Comparison of ENCODE assay signal across 22 cellular contexts in genomic region chr2:42288811-42289210, GRCh38.
DNase-seq lines count a peak whose midpoint lies in the region; ATAC-seq lines count a peak whose summit lies in the region.
"Had no signal": no experiment of that assay in that cellular context is flagged by ENCODE, and none has a peak within 500 bp of the region (broad histone marks: within the 10 kb centered on the region; RNA-seq: fewer than 3 reads in every experiment).

No MANE protein-coding gene starts in this region.

- H3K27ac Mint-ChIP-seq in activated T-cell treated with anti-CD3 and anti-CD28 coated beads, Interleukin-2, amount 50 U/mL, for 72 hours = peak overlapping the region; percentile 52
- H3K27ac Mint-ChIP-seq in CD4-positive, CD25-positive, alpha-beta regulatory T cell = peak overlapping the region in 1 of 3 donors; percentile 77
- peak overlapping the region in 6 of 7 donors; percentile 3 to 85 (median 56) for H3K27ac Mint-ChIP-seq in CD4-positive, alpha-beta memory T cell
- peak overlapping the region; percentile 7 for H3K27ac Mint-ChIP-seq in central memory CD8-positive, alpha-beta T cell (ENCODE audit: low read depth)

- H3K9me3 ChIP-seq in CD4-positive, CD25-positive, alpha-beta regulatory T cell (ENCODE audit: control insufficient read depth in 2 of 2, low read length in 2 of 2) = no peaks in the 10 kb centered on the region
- no peaks in the 10 kb centered on the region for H3K9me3 ChIP-seq in CD4-positive, alpha-beta memory T cell (ENCODE audit: control insufficient read depth in 1 of 2, low read length in 2 of 2)
- H3K9me3 ChIP-seq: A549; BLaER1 treated with 17β-estradiol and CSF1 and Interleukin-3, amounts not matched to agents 10 nM and 100 nM; SJSA1 had no signal

- H3K27me3 ChIP-seq in CD4-positive, CD25-positive, alpha-beta regulatory T cell (ENCODE audit: control insufficient read depth, insufficient read depth, low read length) = no peaks in the 10 kb centered on the region
- no peaks in the 10 kb centered on the region for H3K27me3 ChIP-seq in CD4-positive, alpha-beta memory T cell (ENCODE audit: insufficient read depth, low read length)
- H3K27me3 ChIP-seq: BLaER1 treated with 17β-estradiol and CSF1 and Interleukin-3, amounts not matched to agents 10 nM and 100 nM; SJSA1 had no signal

- H3K4me1 ChIP-seq in CD4-positive, CD25-positive, alpha-beta regulatory T cell (ENCODE audit: control insufficient read depth, insufficient read depth, low read length, poor library complexity, severe bottlenecking) = peaks cover 27% of the 10 kb centered on the region
- H3K4me1 ChIP-seq in CD4-positive, alpha-beta memory T cell (ENCODE audit: insufficient read depth, low read length) = peaks cover 44% of the 10 kb centered on the region
- H3K4me1 ChIP-seq: BLaER1 treated with 17β-estradiol and CSF1 and Interleukin-3, amounts not matched to agents 10 nM and 100 nM; SJSA1 had no signal

- peak overlapping the region in 1 of 2 donors; percentile 44 for H3K4me3 Mint-ChIP-seq in activated T-cell treated with anti-CD3 and anti-CD28 coated beads, Interleukin-2, amount 50 U/mL, for 72 hours
- peak overlapping the region in 2 of 4 donors; percentile 6 to 36 for H3K4me3 Mint-ChIP-seq in CD4-positive, CD25-positive, alpha-beta regulatory T cell
- no peak overlapping the region for H3K4me3 Mint-ChIP-seq in CD4-positive, alpha-beta memory T cell
- H3K4me3 Mint-ChIP-seq in central memory CD8-positive, alpha-beta T cell = no peak overlapping the region

- H3K27ac ChIP-seq in CD4-positive, CD25-positive, alpha-beta regulatory T cell (ENCODE audit: insufficient read depth, low read length, poor library complexity, severe bottlenecking) = peak overlapping the region; percentile 17
- H3K27ac ChIP-seq in CD4-positive, alpha-beta memory T cell (ENCODE audit: low read depth, low read length) = no peak overlapping the region
- H3K27ac ChIP-seq: A549; BLaER1 treated with 17β-estradiol and CSF1 and Interleukin-3, amounts not matched to agents 10 nM and 100 nM; HL-60; PC-9; SJSA1 had no signal

- H3K36me3 Mint-ChIP-seq in activated T-cell treated with anti-CD3 and anti-CD28 coated beads, Interleukin-2, amount 50 U/mL, for 72 hours (ENCODE audit: insufficient read depth in 2 of 2) = peaks cover 3 to 28% of the 10 kb centered on the region in 2 donors
- peaks cover 46% of the 10 kb centered on the region for H3K36me3 Mint-ChIP-seq in CD4-positive, CD25-positive, alpha-beta regulatory T cell
- H3K36me3 Mint-ChIP-seq in CD4-positive, alpha-beta memory T cell = peaks cover 59 to 64% of the 10 kb centered on the region in 2 donors
- H3K36me3 Mint-ChIP-seq in central memory CD8-positive, alpha-beta T cell (ENCODE audit: insufficient read depth) = peaks cover 55% of the 10 kb centered on the region

- intact Hi-C loops in CD4-positive, alpha-beta memory T cell (cut with micrococcal nuclease) = loop anchor here (5.0 kb wide), 1 partner anchor 38 kb away; no protein-coding TSS in a partner anchor

- ATAC-seq in activated T-cell treated with anti-CD3 and anti-CD28 coated beads, Interleukin-2, amount 50 U/mL, for 72 hours (replicated peaks in 1 of 2) = peak; percentile 62 to 66
- ATAC-seq in CD4-positive, CD25-positive, alpha-beta regulatory T cell (ENCODE audit: low read depth in 2 of 2) = no peak
- ATAC-seq in central memory CD8-positive, alpha-beta T cell (replicated peaks; ENCODE audit: extremely low read depth, poor library complexity, severe bottlenecking) = no peak
- no peak for ATAC-seq in GM19452 (IDR thresholded peaks at IDR 0.05; ENCODE audit: unreplicated experiment)
- ATAC-seq: A549, Right ventricle myocardium inferior had no signal

- CTCF ChIA-PET in CD4-positive, alpha-beta memory T cell (lab: Charles Lee; ENCODE audit: partially characterized antibody) = interaction anchor here (1.0 to 1.9 kb wide), 2 partner anchors 40 to 194 kb away, joined by 3 to 8 read pairs; no protein-coding TSS in a partner anchor

- H3K4me3 ChIP-seq in CD4-positive, CD25-positive, alpha-beta regulatory T cell (ENCODE audit: low read depth, low read length) = peak overlapping the region; percentile 60
- H3K4me3 ChIP-seq in CD4-positive, alpha-beta memory T cell (ENCODE audit: low read length in 2 of 2) = no peak overlapping the region
- H3K4me3 ChIP-seq: A549; BLaER1 treated with 17β-estradiol and CSF1 and Interleukin-3, amounts not matched to agents 10 nM and 100 nM; PC-9; SJSA1 had no signal

- POLR2A ChIA-PET in CD4-positive, alpha-beta memory T cell (lab: Charles Lee; ENCODE audit: partially characterized antibody) = interaction anchor here (1.4 kb wide), 1 partner anchor 11 kb away, joined by 3 read pairs; no protein-coding TSS in a partner anchor

- no peaks in the 10 kb centered on the region for H3K27me3 Mint-ChIP-seq in activated T-cell treated with anti-CD3 and anti-CD28 coated beads, Interleukin-2, amount 50 U/mL, for 72 hours (ENCODE audit: low read depth)
- no peaks in the 10 kb centered on the region for H3K27me3 Mint-ChIP-seq in CD4-positive, CD25-positive, alpha-beta regulatory T cell
- H3K27me3 Mint-ChIP-seq in CD4-positive, alpha-beta memory T cell = no peaks in the 10 kb centered on the region
- H3K27me3 Mint-ChIP-seq in central memory CD8-positive, alpha-beta T cell = no peaks in the 10 kb centered on the region

- H3K36me3 ChIP-seq in CD4-positive, CD25-positive, alpha-beta regulatory T cell (ENCODE audit: control insufficient read depth, insufficient read depth, low read length) = peaks cover 41% of the 10 kb centered on the region
- peaks cover 19% of the 10 kb centered on the region for H3K36me3 ChIP-seq in CD4-positive, alpha-beta memory T cell (ENCODE audit: insufficient read depth, low read length)

- peaks cover 45% of the 10 kb centered on the region for H3K4me1 Mint-ChIP-seq in activated T-cell treated with anti-CD3 and anti-CD28 coated beads, Interleukin-2, amount 50 U/mL, for 72 hours (ENCODE audit: low read depth)
- H3K4me1 Mint-ChIP-seq in CD4-positive, CD25-positive, alpha-beta regulatory T cell = peaks cover 27 to 66% (median 49%) of the 10 kb centered on the region in 4 donors
- peaks cover 38 to 55% (median 44%) of the 10 kb centered on the region in 4 donors for H3K4me1 Mint-ChIP-seq in CD4-positive, alpha-beta memory T cell
- H3K4me1 Mint-ChIP-seq in central memory CD8-positive, alpha-beta T cell = peaks cover 25% of the 10 kb centered on the region

- DNase-seq in activated T-cell treated with anti-CD3 and anti-CD28 coated beads, Interleukin-2, amount 50 U/mL, for 72 hours = no peak
- DNase-seq in activated T-cell treated with anti-CD3 and anti-CD28 coated beads, Interleukin-2, amount 50 U/mL, for 48 hours = no peak
- peak in 1 of 3 donors; percentile 26 for DNase-seq in CD4-positive, CD25-positive, alpha-beta regulatory T cell
- DNase-seq in CD4-positive, alpha-beta memory T cell = no peak
- no peak for DNase-seq in central memory CD8-positive, alpha-beta T cell (ENCODE audit: low spot score in 2 of 2)
- no peak for DNase-seq in occipital lobe (lab: John Stamatoyannopoulos, UW)
- DNase-seq: AML-193, Calu3, DND-41, NCI-H1048, NCI-H1417, NCI-H1694, NCI-H2081, NCI-H2227 treated with DMSO at 0.1 percent for 48 hours, NCI-H526 treated with DMSO at 0.1 percent for 48 hours, PC-9 had no signal

- no peaks in the 10 kb centered on the region for H3K9me3 Mint-ChIP-seq in activated T-cell treated with anti-CD3 and anti-CD28 coated beads, Interleukin-2, amount 50 U/mL, for 72 hours
- H3K9me3 Mint-ChIP-seq in CD4-positive, CD25-positive, alpha-beta regulatory T cell = no peaks in the 10 kb centered on the region
- H3K9me3 Mint-ChIP-seq in CD4-positive, alpha-beta memory T cell = no peaks in the 10 kb centered on the region
- H3K9me3 Mint-ChIP-seq in central memory CD8-positive, alpha-beta T cell = no peaks in the 10 kb centered on the region

Comparison
In these comparisons a context has a peak if more than half of its experiments do, and no peak if none do; other contexts are left out.
1. ATAC-seq: peak in activated T-cell treated with anti-CD3 and anti-CD28 coated beads, Interleukin-2, amount 50 U/mL, for 72 hours (2 of 2); none in CD4-positive, CD25-positive, alpha-beta regulatory T cell (0 of 2), central memory CD8-positive, alpha-beta T cell (single experiment) and GM19452 (single experiment).